ENCODE assay signal across 19 cellular contexts in genomic region chr5:170390472-170390871, GRCh38. TPM values are rescaled to one million over a fixed set of nuclear protein-coding genes. Genes with fewer than 3 reads are reported as not detected.
"Had no signal": no experiment of that assay in that cellular context is flagged by ENCODE, and none has a peak within 500 bp of the region (broad histone marks: within the 10 kb centered on the region; RNA-seq: fewer than 3 reads in every experiment).

No MANE protein-coding gene starts in this region.

- H3K9me3 ChIP-seq: psoas muscle, spleen, testis had no signal

- H3K27ac ChIP-seq: hepatocyte, psoas muscle, WERI-Rb-1 had no signal

- H3K4me3 Mint-ChIP-seq: activated naive CD4-positive, alpha-beta T cell treated with anti-CD3 and anti-CD28 coated beads, Interleukin-2, amount 10 ng/mL, durations not matched to agents 7 days and 5 days; activated T-helper 17 cell treated with anti-CD3 and anti-CD28 coated beads, Interleukin-2, amount 50 U/mL, for 72 hours; memory B cell; nephron; stimulated activated naive CD8-positive, alpha-beta T cell treated with anti-CD3 and anti-CD28 coated beads, Interleukin-15, amount 100 ng/mL, for 72 hours; T-helper 17 cell had no signal

- H3K79me2 ChIP-seq: hepatocyte had no signal

- H3K4me1 ChIP-seq: psoas muscle had no signal

- H3K27ac Mint-ChIP-seq: activated naive CD4-positive, alpha-beta T cell treated with anti-CD3 and anti-CD28 coated beads, Interleukin-2, amount 10 ng/mL, durations not matched to agents 7 days and 5 days; activated T-helper 17 cell treated with anti-CD3 and anti-CD28 coated beads, Interleukin-2, amount 50 U/mL, for 72 hours; memory B cell; stimulated activated naive CD8-positive, alpha-beta T cell treated with anti-CD3 and anti-CD28 coated beads, Interleukin-15, amount 100 ng/mL, for 72 hours; T-helper 17 cell had no signal

- H3K4me2 ChIP-seq: hepatocyte had no signal

- H3K36me3 Mint-ChIP-seq: activated naive CD4-positive, alpha-beta T cell treated with anti-CD3 and anti-CD28 coated beads, Interleukin-2, amount 10 ng/mL, durations not matched to agents 7 days and 5 days; memory B cell had no signal

- DNase-seq: activated CD4-positive, alpha-beta T cell treated with anti-CD3 and anti-CD28 coated beads, Interleukin-2, amount 50 U/mL, for 48 hours; activated naive CD4-positive, alpha-beta T cell treated with anti-CD3 and anti-CD28 coated beads, Interleukin-2, amount 10 ng/mL, durations not matched to agents 7 days and 5 days; dorsolateral prefrontal cortex; erythroblast; psoas muscle; spleen; stimulated activated naive CD8-positive, alpha-beta T cell treated with anti-CD3 and anti-CD28 coated beads, Interleukin-15, amount 100 ng/mL, for 72 hours; T-helper 17 cell; testis; WERI-Rb-1 had no signal

- H3K36me3 ChIP-seq: spleen, WERI-Rb-1 had no signal

- H3K4me3 ChIP-seq: hepatocyte, spleen had no signal

- H3K27me3 ChIP-seq: testis had no signal

- FAIRE-seq: astrocyte, bronchial epithelial cell, keratinocyte had no signal

- H3K9me3 Mint-ChIP-seq: activated naive CD4-positive, alpha-beta T cell treated with anti-CD3 and anti-CD28 coated beads, Interleukin-2, amount 10 ng/mL, durations not matched to agents 7 days and 5 days; activated T-helper 17 cell treated with anti-CD3 and anti-CD28 coated beads, Interleukin-2, amount 50 U/mL, for 72 hours; memory B cell; nephron; stimulated activated naive CD8-positive, alpha-beta T cell treated with anti-CD3 and anti-CD28 coated beads, Interleukin-15, amount 100 ng/mL, for 72 hours had no signal

- H2AFZ ChIP-seq: hepatocyte had no signal

- ATAC-seq: activated T-helper 17 cell treated with anti-CD3 and anti-CD28 coated beads, Interleukin-2, amount 50 U/mL, for 72 hours; left lobe of liver; psoas muscle; sciatic nerve; stimulated activated naive CD8-positive, alpha-beta T cell treated with anti-CD3 and anti-CD28 coated beads, Interleukin-15, amount 100 ng/mL, for 72 hours; T-helper 17 cell had no signal

RNA-seq across cellular contexts. Expression of gene KCNMB1, which starts 1.3 kb away (rescaled TPM):
- total RNA-seq: activated T-helper 17 cell treated with anti-CD3 and anti-CD28 coated beads, Interleukin-2, amount 50 U/mL, for 72 hours; bronchial epithelial cell had no signal
- polyA plus RNA-seq: keratinocyte had no signal
